In genomic region chr13:72295173-72295572, GRCh38 we compare ENCODE assay signal across 21 cellular contexts.
DNase-seq lines count a peak whose midpoint lies in the region; ATAC-seq and TF ChIP-seq lines count a peak whose summit lies in the region.
"Had no signal": no experiment of that assay in that cellular context is flagged by ENCODE, and none has a peak within 500 bp of the region (broad histone marks: within the 10 kb centered on the region; RNA-seq: fewer than 3 reads in every experiment).

No MANE protein-coding gene starts in this region.

- peak overlapping the region; percentile 19 for H4K91ac ChIP-seq in trophoblast cell (ENCODE audit: low read depth, low read length)

- H2AK5ac ChIP-seq in trophoblast cell (ENCODE audit: low read length), result no peak overlapping the region

- H2AFZ ChIP-seq in SK-N-SH (ENCODE audit: low read depth) (peak overlapping the region; percentile 70), trophoblast cell (ENCODE audit: insufficient read depth, low read length, poor library complexity) (no peak overlapping the region)

- no peak for TF ChIP-seq RAD21 in SK-N-SH (IDR thresholded peaks at IDR 0.05; ENCODE audit: low read length)

- H3K9me3 ChIP-seq in SK-N-SH (no peaks in the 10 kb centered on the region), trophoblast cell (ENCODE audit: insufficient read depth, low read depth, low read length) (no peaks in the 10 kb centered on the region), tibial nerve (no peaks in the 10 kb centered on the region)

- peak; percentile 12 for DNase-seq in AG20443 (ENCODE audit: low spot score)
- DNase-seq in SK-N-SH, result no peak
- DNase-seq in fibroblast of gingiva (ENCODE audit: low read depth), result peak; percentile 25
- no peak for DNase-seq in trophoblast cell
- no peak for DNase-seq in tibial nerve (ENCODE audit: low spot score in 2 of 2)
- no peak for DNase-seq in NCI-H2081 treated with DMSO at 0.1 percent for 48 hours (lab: John Stamatoyannopoulos, UW)
- DNase-seq in stimulated activated CD4-positive, alpha-beta T cell treated with anti-CD3 and anti-CD28 coated beads, Interleukin-12 subunit alpha, Interleukin-12 subunit beta, amount 100 ng/mL, for 4 hours, result no peak
- DNase-seq: activated CD4-positive, alpha-beta T cell treated with anti-CD3 and anti-CD28 coated beads, Interleukin-2, amount 10 ng/mL, durations not matched to agents 24 days and 14 days; activated effector memory CD4-positive, alpha-beta T cell treated with Interleukin-2 at 50 U/mL for 16 hours; CD4-positive, alpha-beta memory T cell; central memory CD4-positive, alpha-beta T cell; hippocampal formation; NCI-H2029 treated with DMSO at 0.1 percent for 48 hours; NCI-H526; nephron progenitor cell; posterior cingulate gyrus; spleen; stimulated activated CD8-positive, alpha-beta memory T cell treated with anti-CD3 and anti-CD28 coated beads, Interleukin-4, amount 100 ng/mL, for 48 hours; substantia nigra had no signal

- WGBS in SK-N-SH (ENCODE audit: low lambda C conversion rate), result 86% methylated on average over 2 of the region's 2 CpGs
- no CpG with 5 or more reads among the region's 2 CpGs for WGBS in trophoblast cell (ENCODE audit: extremely low coverage, insufficient coverage, insufficient read length)
- WGBS in tibial nerve, 2 donors, result 60 to 68% methylated on average over 2 of the region's 2 CpGs

- no peak overlapping the region for H3K4ac ChIP-seq in trophoblast cell (ENCODE audit: low read depth, low read length)

- H3K14ac ChIP-seq in trophoblast cell (ENCODE audit: low read length), result no peak overlapping the region

- no peak overlapping the region for H2BK5ac ChIP-seq in trophoblast cell (ENCODE audit: low read depth, low read length, poor library complexity)

- H3K18ac ChIP-seq in trophoblast cell (ENCODE audit: low read length), result no peak overlapping the region

- H3K9ac ChIP-seq in SK-N-SH (no peak overlapping the region), trophoblast cell (ENCODE audit: low read length) (no peak overlapping the region)

- no peak overlapping the region for H2BK120ac ChIP-seq in trophoblast cell (ENCODE audit: insufficient read depth, low read length, poor library complexity)

- no peak for ATAC-seq in HG03521 (IDR thresholded peaks at IDR 0.05; ENCODE audit: unreplicated experiment)
- ATAC-seq: esophagus mucosa had no signal

- POLR2A ChIA-PET in SK-N-SH (lab: Yijun Ruan, JAX), result no interaction called here

- H2BK12ac ChIP-seq in trophoblast cell (ENCODE audit: low read length), result no peak overlapping the region

- peaks cover 18% of the 10 kb centered on the region for H3F3A ChIP-seq in SK-N-SH (replicated peaks; ENCODE audit: insufficient read depth)

- TF ChIP-seq POLR2A in tibial nerve (IDR thresholded peaks at IDR 0.05), result no peak

- peak overlapping the region; percentile 30 to 62; a peak in 2 of 4 replicates for H3K27ac ChIP-seq in SK-N-SH (ENCODE audit: low read depth in 2 of 2, low read length in 1 of 2)
- no peak overlapping the region for H3K27ac ChIP-seq in trophoblast cell (ENCODE audit: low read depth, low read length)
- no peak overlapping the region for H3K27ac ChIP-seq in tibial nerve

- H4K20me1 ChIP-seq in SK-N-SH (ENCODE audit: insufficient read depth), result no peaks in the 10 kb centered on the region

- TF ChIP-seq CTCF in SK-N-SH (IDR thresholded peaks at IDR 0.05) (no peak), tibial nerve (IDR thresholded peaks at IDR 0.05) (no peak)

- H3K79me2 ChIP-seq in SK-N-SH (ENCODE audit: insufficient read depth), result no peaks in the 10 kb centered on the region
- H3K79me2 ChIP-seq in trophoblast cell (ENCODE audit: control insufficient read depth, insufficient read depth, low read length, poor library complexity), result no peaks in the 10 kb centered on the region

- no peaks in the 10 kb centered on the region for H3K36me3 ChIP-seq in SK-N-SH (replicated peaks in 1 of 2; ENCODE audit: control insufficient read depth in 1 of 2, insufficient read depth in 2 of 2, low read length in 1 of 2)
- no peaks in the 10 kb centered on the region for H3K36me3 ChIP-seq in trophoblast cell (ENCODE audit: control insufficient read depth in 1 of 2, insufficient read depth in 2 of 2, low read length in 2 of 2)
- H3K36me3 ChIP-seq in tibial nerve, result no peaks in the 10 kb centered on the region
- H3K36me3 ChIP-seq: spleen had no signal

- TF ChIP-seq EP300 in SK-N-SH (IDR thresholded peaks at IDR 0.05; ENCODE audit: borderline replicate concordance in 1 of 2, low read depth in 1 of 2, low read length in 1 of 2) (no peak), tibial nerve (IDR thresholded peaks at IDR 0.05) (no peak)

- CTCF ChIA-PET in SK-N-SH (lab: Yijun Ruan, JAX), result no interaction called here

- no peaks in the 10 kb centered on the region for H3K79me1 ChIP-seq in trophoblast cell (ENCODE audit: low read length)

- H3K9me2 ChIP-seq in SK-N-SH, result no peaks in the 10 kb centered on the region

- no peak overlapping the region for H4K12ac ChIP-seq in trophoblast cell (ENCODE audit: low read depth, low read length)

- no peak overlapping the region for H3K4me3 ChIP-seq in SK-N-SH (ENCODE audit: low read depth in 2 of 2, low read length in 1 of 2)
- no peak overlapping the region for H3K4me3 ChIP-seq in trophoblast cell (ENCODE audit: low read depth, low read length)
- no peak overlapping the region for H3K4me3 ChIP-seq in tibial nerve
- H3K4me3 ChIP-seq: spleen had no signal

- H3K4me2 ChIP-seq in SK-N-SH (no peak overlapping the region), trophoblast cell (ENCODE audit: low read length) (no peak overlapping the region)

- H4K8ac ChIP-seq in trophoblast cell (ENCODE audit: low read depth, low read length), result no peak overlapping the region

- no peaks in the 10 kb centered on the region for H3K27me3 ChIP-seq in SK-N-SH (ENCODE audit: insufficient read depth)
- H3K27me3 ChIP-seq in trophoblast cell (ENCODE audit: insufficient read depth, low read length), result no peaks in the 10 kb centered on the region
- no peaks in the 10 kb centered on the region for H3K27me3 ChIP-seq in tibial nerve
- H3K27me3 ChIP-seq: spleen had no signal

- no peak overlapping the region for H3K23ac ChIP-seq in trophoblast cell (ENCODE audit: low read length)

- H3K4me1 ChIP-seq in SK-N-SH (ENCODE audit: control insufficient read depth in 1 of 2, insufficient read depth in 2 of 2, low read depth in 1 of 2, low read length in 1 of 2) (peaks cover 2 to 7% of the 10 kb centered on the region in 2 experiments; a peak in 3 of 4 replicates), trophoblast cell (ENCODE audit: control insufficient read depth in 1 of 2, insufficient read depth in 2 of 2, low read length in 2 of 2) (peaks cover 0 to 4% of the 10 kb centered on the region in 2 experiments), tibial nerve (peaks cover 0 to 15% (median 0%) of the 10 kb centered on the region in 4 donors)
- H3K4me1 ChIP-seq: spleen had no signal

TF ChIP-seq in SK-N-SH, 30 proteins besides CTCF, POLR2A, EP300 and RAD21:
- TF ChIP-seq GABPA (IDR thresholded peaks at IDR 0.05; ENCODE audit: low read depth) (no peak), NRF1 (IDR thresholded peaks at IDR 0.05; ENCODE audit: low read depth, low read length) (no peak)

Comparison
In these comparisons a context has a peak if more than half of its experiments do, and no peak if none do; other contexts are left out.
1. DNase-seq: peak in AG20443 (single experiment) and fibroblast of gingiva (single experiment); none in SK-N-SH (single experiment), trophoblast cell (0 of 2), tibial nerve (0 of 2), NCI-H2081 treated with DMSO at 0.1 percent for 48 hours (single experiment) and stimulated activated CD4-positive, alpha-beta T cell treated with anti-CD3 and anti-CD28 coated beads, Interleukin-12 subunit alpha, Interleukin-12 subunit beta, amount 100 ng/mL, for 4 hours (single experiment).
2. H3K27ac ChIP-seq: peak in SK-N-SH (2 of 2); none in trophoblast cell (single experiment) and tibial nerve (0 of 4).